In the genomic region with DNA sequence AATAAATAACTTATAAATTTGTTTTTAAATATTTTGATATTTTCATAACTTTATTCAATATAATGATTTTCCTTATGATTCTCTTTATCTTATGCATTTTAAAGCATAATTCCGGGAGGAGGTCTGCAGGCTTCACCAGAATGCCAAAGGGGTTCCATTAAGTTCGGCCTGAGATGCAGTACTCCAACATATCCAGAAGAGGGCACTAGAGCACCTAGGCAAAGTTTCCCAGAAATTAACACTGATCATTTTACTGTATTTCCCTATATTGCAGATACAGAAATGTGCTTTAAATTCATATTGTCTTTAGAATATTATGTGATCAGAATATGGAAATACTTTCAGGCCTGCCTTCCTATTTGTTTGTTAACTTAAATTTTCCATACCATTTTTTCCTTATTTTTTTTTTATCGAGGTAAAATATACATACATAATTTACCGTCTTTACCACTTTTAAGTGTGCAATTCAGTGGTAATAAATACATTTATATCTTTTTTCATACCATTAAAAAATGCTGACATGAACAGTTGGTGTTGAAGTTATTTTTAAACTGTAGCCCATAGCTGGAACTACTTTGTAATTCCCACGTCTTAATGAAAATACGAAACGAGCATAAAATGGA, we compare ENCODE assay signal across 8 cellular contexts. TPM values are rescaled to one million over a fixed set of nuclear protein-coding genes. Genes with fewer than 3 reads are reported as not detected.
DNase-seq lines count a peak whose midpoint lies in the region; ATAC-seq and TF ChIP-seq lines count a peak whose summit lies in the region.

No MANE protein-coding gene starts in this region.

- H3K9me2 ChIP-seq in SK-N-SH: no peaks in the 10 kb centered on the region

- H3K27me3 ChIP-seq in SK-N-SH (ENCODE audit: insufficient read depth) (peaks cover 7% of the 10 kb centered on the region; the same call in 1 of the 2 replicates), right lobe of liver (no peaks in the 10 kb centered on the region), transverse colon (peaks cover 13% of the 10 kb centered on the region)

- 69% methylated on average over 7 of the region's 7 CpGs for WGBS in SK-N-SH (ENCODE audit: low lambda C conversion rate)
- 62% methylated on average over 7 of the region's 7 CpGs for WGBS in right lobe of liver (ENCODE audit: insufficient coverage, low coverage, low lambda C conversion rate, missing lambda C conversion rate)
- WGBS in transverse colon (ENCODE audit: low coverage in 1 of 2), 2 donors: 60 to 69% methylated on average over 6 to 7 of the region's 7 CpGs

- no peaks in the 10 kb centered on the region for H3K79me2 ChIP-seq in SK-N-SH (ENCODE audit: insufficient read depth)

- H3K9me3 ChIP-seq in SK-N-SH (no peaks in the 10 kb centered on the region), right lobe of liver (no peaks in the 10 kb centered on the region), transverse colon (no peaks in the 10 kb centered on the region)

- no peak overlapping the region; a peak in 1 of 4 replicates for H3K4me3 ChIP-seq in SK-N-SH (ENCODE audit: low read depth in 2 of 2, low read length in 1 of 2)
- H3K4me3 ChIP-seq in right lobe of liver: no peak overlapping the region
- no peak overlapping the region for H3K4me3 ChIP-seq in transverse colon

- no peak overlapping the region for H3K4me2 ChIP-seq in SK-N-SH

- H3K36me3 ChIP-seq in SK-N-SH (replicated peaks in 1 of 2; ENCODE audit: control insufficient read depth in 1 of 2, insufficient read depth in 2 of 2, low read length in 1 of 2) (no peaks in the 10 kb centered on the region), right lobe of liver (no peaks in the 10 kb centered on the region), transverse colon (no peaks in the 10 kb centered on the region)

- no peaks in the 10 kb centered on the region for H3K9me3 Mint-ChIP-seq in chondrocyte (ENCODE audit: low read depth)

- no peaks in the 10 kb centered on the region for H4K20me1 ChIP-seq in SK-N-SH (ENCODE audit: insufficient read depth)

- peaks cover 27% of the 10 kb centered on the region for H3K27me3 Mint-ChIP-seq in chondrocyte (ENCODE audit: low read depth)

- H3K27ac Mint-ChIP-seq in chondrocyte (ENCODE audit: unreplicated experiment): no peak overlapping the region

- in situ Hi-C loops in transverse colon (cut with MboI; ENCODE audit: low pct_ligation_motif_present in 1 of 4, low pct_unique_long_range_greater_than_20kb in 1 of 4, low sequenced_read_pairs in 3 of 4): loop anchor here in 3 of 4 donors (10.0 to 25.0 kb wide), 2 partner anchors 72 to 255 kb away; no protein-coding TSS in a partner anchor

- no peak overlapping the region for H2AFZ ChIP-seq in SK-N-SH (ENCODE audit: low read depth)

- intact Hi-C loops in right lobe of liver (cut with DNase I): no loop called here
- intact Hi-C loops in transverse colon (cut with DNase I; ENCODE audit: low total_unique reads): no loop called here

- H3K27ac ChIP-seq in SK-N-SH (ENCODE audit: low read depth in 2 of 2, low read length in 1 of 2) (no peak overlapping the region), right lobe of liver (no peak overlapping the region), transverse colon (no peak overlapping the region)

- no peaks in the 10 kb centered on the region for H3K4me1 Mint-ChIP-seq in chondrocyte (ENCODE audit: low read depth)

- H3K9ac ChIP-seq in SK-N-SH: no peak overlapping the region

- no peak for TF ChIP-seq EP300 in SK-N-SH (IDR thresholded peaks at IDR 0.05; ENCODE audit: borderline replicate concordance in 1 of 2, low read depth in 1 of 2, low read length in 1 of 2)
- TF ChIP-seq EP300 in transverse colon (IDR thresholded peaks at IDR 0.05; ENCODE audit: low read depth): no peak

- H3F3A ChIP-seq in SK-N-SH (replicated peaks; ENCODE audit: insufficient read depth): no peaks in the 10 kb centered on the region

- CTCF ChIA-PET in SK-N-SH (lab: Yijun Ruan, JAX): interaction anchor here (0.6 to 2.5 kb wide), 22 partner anchors 8 to 546 kb away, joined by 3 to 11 read pairs (median 4); partner anchors contain the start of gene TM9SF2

- H3K36me3 Mint-ChIP-seq in chondrocyte (ENCODE audit: low read depth): no peaks in the 10 kb centered on the region

- peak; percentile 90 to 97 (median 94) for ATAC-seq in right lobe of liver

- H3K4me1 ChIP-seq in SK-N-SH (ENCODE audit: control insufficient read depth in 1 of 2, insufficient read depth in 2 of 2, low read depth in 1 of 2, low read length in 1 of 2): peaks cover 0 to 7% of the 10 kb centered on the region in 2 experiments; a peak in 1 of 4 replicates
- no peaks in the 10 kb centered on the region for H3K4me1 ChIP-seq in right lobe of liver
- H3K4me1 ChIP-seq in transverse colon: no peaks in the 10 kb centered on the region

- H3K4me3 Mint-ChIP-seq in chondrocyte (ENCODE audit: unreplicated experiment): no peak overlapping the region

- TF ChIP-seq POLR2A in right lobe of liver (IDR thresholded peaks at IDR 0.05) (no peak), transverse colon (IDR thresholded peaks at IDR 0.05) (no peak)

- POLR2A ChIA-PET in SK-N-SH (lab: Yijun Ruan, JAX): interaction anchor here (0.7 kb wide), 1 partner anchor 78 kb away, joined by 3 read pairs; no protein-coding TSS in a partner anchor

- DNase-seq in activated effector memory CD4-positive, alpha-beta T cell treated with anti-CD3 and anti-CD28 coated beads, Interleukin-2, amount 50 U/mL, for 16 hours: peak; percentile 79
- no peak for DNase-seq in activated effector memory CD4-positive, alpha-beta T cell treated with Interleukin-2 at 50 U/mL for 16 hours
- DNase-seq in M059J (ENCODE audit: low read depth) (peak; percentile 39), SK-N-SH (peak; percentile 58), chondrocyte (ENCODE audit: low spot score) (no peak), right lobe of liver (no peak), transverse colon (peak; percentile 47), GM19240 (ENCODE audit: insufficient read length, low spot score) (no peak)

- peak; percentile 93 for TF ChIP-seq CTCF in SK-N-SH (IDR thresholded peaks at IDR 0.05)
- TF ChIP-seq CTCF in chondrocyte (IDR thresholded peaks at IDR 0.05): peak; percentile 98
- TF ChIP-seq CTCF in right lobe of liver (IDR thresholded peaks at IDR 0.05): peak in 3 of 4 donors; percentile 93 to 99 (median 98)
- peak; percentile 93 to 99 (median 98) for TF ChIP-seq CTCF in transverse colon (IDR thresholded peaks at IDR 0.05)

- peak; percentile 89 for TF ChIP-seq RAD21 in SK-N-SH (IDR thresholded peaks at IDR 0.05; ENCODE audit: low read length)

TF ChIP-seq in SK-N-SH, 30 proteins besides CTCF, POLR2A, EP300 and RAD21:
- TF ChIP-seq EZH2phosphoT487 (IDR thresholded peaks at IDR 0.05; ENCODE audit: borderline replicate concordance, low read depth): no peak
- TF ChIP-seq SMC3 (IDR thresholded peaks at IDR 0.05; ENCODE audit: low read depth, low read length): peak; percentile 54

RNA-seq across cellular contexts. Expression of gene TM9SF2, which starts 58.9 kb away (rescaled TPM):
- total RNA-seq in M059J (2014; rRNA removed; shearing (Covaris generic)): 172 and 215 TPM in 2 replicates
- 49.8 and 69.8 TPM in 2 replicates for polyA plus RNA-seq in SK-N-SH (2012; rRNA removed)
- polyA plus RNA-seq in SK-N-SH (2012; cell fraction: cytosol; rRNA removed): 72.1 and 72.2 TPM in 2 replicates
- 17.5 and 47.6 TPM in 2 replicates for polyA plus RNA-seq in SK-N-SH (2012; cell fraction: nucleus; rRNA removed)
- total RNA-seq in chondrocyte (122 to 147 TPM (median 125 TPM) in 3 replicates), right lobe of liver (100 to 1,000 TPM in 1 of 6 experiments, 10 to 100 TPM in 5; 83.6 to 102 (median 92.2) TPM), transverse colon (100 to 1,000 TPM in 2 of 4 donors, 10 to 100 TPM in 2; 27.9 to 171 (median 116) TPM)

Comparison
In these comparisons a context has a peak if more than half of its experiments do, and no peak if none do; other contexts are left out.
1. DNase-seq: peak in activated effector memory CD4-positive, alpha-beta T cell treated with anti-CD3 and anti-CD28 coated beads, Interleukin-2, amount 50 U/mL, for 16 hours (single experiment), M059J (single experiment), SK-N-SH (single experiment) and transverse colon (single experiment); none in activated effector memory CD4-positive, alpha-beta T cell treated with Interleukin-2 at 50 U/mL for 16 hours (single experiment), chondrocyte (single experiment), right lobe of liver (0 of 3) and GM19240 (single experiment).
2. Peak in every context shown above with its lines, with median percentiles within 50 percentile points of each other: CTCF ChIP-seq.